In the genomic region with DNA sequence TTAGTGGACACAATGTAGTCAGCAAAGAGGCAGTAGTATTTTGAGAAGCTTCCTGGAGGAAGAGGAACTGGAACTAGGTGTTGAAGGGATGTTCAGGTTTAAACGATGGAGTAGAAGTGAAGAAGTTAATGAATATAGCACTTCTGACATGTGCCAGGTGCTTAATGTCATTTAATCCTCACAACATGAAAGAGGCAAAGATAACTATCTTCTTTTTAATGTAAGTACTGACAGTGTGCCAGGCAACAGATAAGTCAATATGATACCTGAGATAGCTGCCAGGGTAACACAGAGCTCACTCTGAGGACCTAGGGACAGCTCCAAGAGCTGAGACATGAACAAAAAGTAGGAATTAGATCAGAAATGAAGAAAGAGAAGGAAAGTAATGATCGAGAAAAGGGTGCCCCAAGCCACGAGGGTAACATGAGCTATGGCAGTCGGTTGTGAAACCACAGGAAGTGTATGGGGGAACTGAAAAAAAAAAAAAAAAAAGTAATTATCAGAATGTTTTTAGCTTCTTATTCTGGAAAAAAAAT, we compare ENCODE assay signal across 8 cellular contexts.
DNase-seq lines count a peak whose midpoint lies in the region; ATAC-seq, FAIRE-seq and TF ChIP-seq lines count a peak whose summit lies in the region.

No MANE protein-coding gene starts in this region.

- H3K27ac ChIP-seq in kidney (ENCODE audit: low read depth in 2 of 2, low read length in 2 of 2) = no peak overlapping the region

- peaks cover 9% of the 10 kb centered on the region for H3K36me3 Mint-ChIP-seq in activated CD8-positive, alpha-beta T cell treated with anti-CD3 and anti-CD28 coated beads for 36 hours (ENCODE audit: low read depth)

- CTCF ChIA-PET in activated CD8-positive, alpha-beta T cell treated with anti-CD3 and anti-CD28 coated beads for 36 hours (lab: Charles Lee) = interaction anchor here (0.7 to 5.5 kb wide), 6 partner anchors 14 to 285 kb away, joined by 3 to 42 read pairs (median 4); no protein-coding TSS in a partner anchor

- H3K36me3 ChIP-seq in kidney (ENCODE audit: control insufficient read depth in 1 of 2, insufficient read depth in 2 of 2, low read length in 2 of 2) = no peaks in the 10 kb centered on the region

- ATAC-seq in GM21447 (IDR thresholded peaks at IDR 0.05; ENCODE audit: unreplicated experiment) (peak; percentile 74), HG02840 (IDR thresholded peaks at IDR 0.05; ENCODE audit: low FRiP score, unreplicated experiment) (no peak)
- peak; percentile 49 for ATAC-seq in activated CD8-positive, alpha-beta T cell treated with anti-CD3 and anti-CD28 coated beads for 36 hours

- H3K9ac ChIP-seq in kidney (ENCODE audit: low read length in 2 of 2) = no peak overlapping the region

- no peaks in the 10 kb centered on the region for H3K9me3 ChIP-seq in kidney (ENCODE audit: control insufficient read depth in 1 of 2, low read length in 2 of 2)

- POLR2A ChIA-PET in activated CD8-positive, alpha-beta T cell treated with anti-CD3 and anti-CD28 coated beads for 36 hours (lab: Charles Lee) = interaction anchor here (0.7 kb wide), 1 partner anchor 229 kb away, joined by 3 read pairs; no protein-coding TSS in a partner anchor

- FAIRE-seq in kidney (lab: Jason Lieb, UNC) = no peak

- H3K27me3 Mint-ChIP-seq in activated CD8-positive, alpha-beta T cell treated with anti-CD3 and anti-CD28 coated beads for 36 hours = no peaks in the 10 kb centered on the region

- DNase-seq in GF-D8 (lab: John Stamatoyannopoulos, UW) (peak; percentile 40), KG1 (lab: John Stamatoyannopoulos, UW) (peak; percentile 39), kidney (no peak), inferior parietal cortex (ENCODE audit: extremely low spot score) (no peak), NCI-H2081 treated with DMSO at 0.1 percent for 48 hours (lab: John Stamatoyannopoulos, UW) (no peak)
- DNase-seq in activated CD8-positive, alpha-beta T cell treated with anti-CD3 and anti-CD28 coated beads for 36 hours = peak; percentile 22

- no peak overlapping the region for H3K4me3 Mint-ChIP-seq in activated CD8-positive, alpha-beta T cell treated with anti-CD3 and anti-CD28 coated beads for 36 hours

- peaks cover 6% of the 10 kb centered on the region for H3K9me3 Mint-ChIP-seq in activated CD8-positive, alpha-beta T cell treated with anti-CD3 and anti-CD28 coated beads for 36 hours

- no peak overlapping the region for H3K4me3 ChIP-seq in kidney (ENCODE audit: low read length in 2 of 2)

- intact Hi-C loops in activated CD8-positive, alpha-beta T cell treated with anti-CD3 and anti-CD28 coated beads for 36 hours (cut with micrococcal nuclease) = no loop called here
- intact Hi-C loops in kidney (cut with DNase I) = no loop called here

- peak overlapping the region; percentile 79 for H3K27ac Mint-ChIP-seq in activated CD8-positive, alpha-beta T cell treated with anti-CD3 and anti-CD28 coated beads for 36 hours

- peaks cover 0 to 2% of the 10 kb centered on the region in 2 donors for H3K4me1 ChIP-seq in kidney (ENCODE audit: control insufficient read depth in 1 of 2, insufficient read depth in 1 of 2, low read depth in 1 of 2, low read length in 2 of 2)

- no peak for TF ChIP-seq CTCF in activated CD8-positive, alpha-beta T cell treated with anti-CD3 and anti-CD28 coated beads for 36 hours (IDR thresholded peaks at IDR 0.05)
- TF ChIP-seq CTCF in kidney (IDR thresholded peaks at IDR 0.05; ENCODE audit: borderline replicate concordance, extremely low read depth, insufficient read depth) = no peak

- peaks cover 16% of the 10 kb centered on the region for H3K4me1 Mint-ChIP-seq in activated CD8-positive, alpha-beta T cell treated with anti-CD3 and anti-CD28 coated beads for 36 hours (ENCODE audit: low read depth)

Comparison
In these comparisons a context has a peak if more than half of its experiments do, and no peak if none do; other contexts are left out.
1. DNase-seq: peak in GF-D8 (single experiment), KG1 (single experiment) and activated CD8-positive, alpha-beta T cell treated with anti-CD3 and anti-CD28 coated beads for 36 hours (single experiment); none in kidney (single experiment), inferior parietal cortex (single experiment) and NCI-H2081 treated with DMSO at 0.1 percent for 48 hours (single experiment).